ENCODE assay signal across 14 cellular contexts in genomic region chr1:101995984-101996731, GRCh38. TPM values are rescaled to one million over a fixed set of nuclear protein-coding genes. Genes with fewer than 3 reads are reported as not detected.
DNase-seq lines count a peak whose midpoint lies in the region; ATAC-seq, FAIRE-seq and TF ChIP-seq lines count a peak whose summit lies in the region.
"Had no signal": no experiment of that assay in that cellular context is flagged by ENCODE, and none has a peak within 500 bp of the region (broad histone marks: within the 10 kb centered on the region; RNA-seq: fewer than 3 reads in every experiment).

No MANE protein-coding gene starts in this region.

- peak overlapping the region; percentile 85 for H2AFZ ChIP-seq in neuronal stem cell (ENCODE audit: low read length)

- peaks cover 0 to 36% (median 0%) of the 10 kb centered on the region in 45 donors for H3K27me3 ChIP-seq in dorsolateral prefrontal cortex
- no peaks in the 10 kb centered on the region for H3K27me3 ChIP-seq in neuronal stem cell (ENCODE audit: control insufficient read depth in 3 of 3, insufficient read depth in 3 of 3, low read depth in 1 of 3, low read length in 3 of 3)

- DNase-seq in GM12891 (ENCODE audit: insufficient read length, low spot score) (no peak), NCI-H345 treated with DMSO at 0.1 percent for 48 hours (lab: John Stamatoyannopoulos, UW; ENCODE audit: unreplicated experiment) (peak; percentile 71), dorsolateral prefrontal cortex (peak in 5 of 10 donors; percentile 7 to 66 (median 40)), neuronal stem cell (ENCODE audit: low spot score) (no peak), AG20443 (ENCODE audit: low spot score) (no peak), NAMALWA (ENCODE audit: low spot score) (no peak)
- no peak for DNase-seq in stimulated activated effector memory CD8-positive, alpha-beta T cell treated with anti-CD3 and anti-CD28 coated beads, Interleukin-12 subunit alpha, Interleukin-12 subunit beta, amount 100 ng/mL, for 72 hours (ENCODE audit: low spot score in 2 of 2)
- DNase-seq: amniotic stem cell; CD8-positive, alpha-beta memory T cell had no signal

- no peaks in the 10 kb centered on the region for H3K4me1 ChIP-seq in neuronal stem cell (ENCODE audit: control insufficient read depth in 2 of 2, insufficient read depth in 1 of 2, low read depth in 1 of 2, low read length in 2 of 2)

- no peaks in the 10 kb centered on the region for H3K36me3 ChIP-seq in neuronal stem cell (replicated peaks in 1 of 2; ENCODE audit: control insufficient read depth in 2 of 2, insufficient read depth in 2 of 2, low read length in 2 of 2)

- H2BK15ac ChIP-seq in neuronal stem cell (ENCODE audit: low read length): no peak overlapping the region

- H4K8ac ChIP-seq in neuronal stem cell (ENCODE audit: low read depth, low read length): no peak overlapping the region

- H3K4me3 Mint-ChIP-seq in stimulated activated effector memory CD8-positive, alpha-beta T cell treated with anti-CD3 and anti-CD28 coated beads, Interleukin-12 subunit alpha, Interleukin-12 subunit beta, amount 100 ng/mL, for 72 hours: no peak overlapping the region
- H3K4me3 Mint-ChIP-seq: CD8-positive, alpha-beta memory T cell had no signal

- WGBS in neuronal stem cell (ENCODE audit: extremely low coverage in 2 of 2, insufficient read length in 2 of 2, insufficient replicate concordance in 1 of 2), 2 donors: no CpG with 5 or more reads among the region's 20 CpGs

- peaks cover 2% of the 10 kb centered on the region for H3K9me3 Mint-ChIP-seq in stimulated activated effector memory CD8-positive, alpha-beta T cell treated with anti-CD3 and anti-CD28 coated beads, Interleukin-12 subunit alpha, Interleukin-12 subunit beta, amount 100 ng/mL, for 72 hours

- H2BK5ac ChIP-seq in neuronal stem cell (ENCODE audit: low read length): no peak overlapping the region

- H3K14ac ChIP-seq in neuronal stem cell (ENCODE audit: low read length): no peak overlapping the region

- H2AK5ac ChIP-seq in neuronal stem cell (ENCODE audit: low read depth, low read length): no peak overlapping the region

- no peak overlapping the region for H4K91ac ChIP-seq in neuronal stem cell (ENCODE audit: low read depth, low read length, poor library complexity)

- no peak for FAIRE-seq in GM12891 (lab: Jason Lieb, UNC)
- FAIRE-seq: endothelial cell of umbilical vein had no signal

- intact Hi-C loops in dorsolateral prefrontal cortex (cut with DNase I): no loop called here

- no peak overlapping the region for H3K18ac ChIP-seq in neuronal stem cell (ENCODE audit: low read length)

- no peaks in the 10 kb centered on the region for H3K79me1 ChIP-seq in neuronal stem cell (ENCODE audit: low read depth, low read length)

- no peak for TF ChIP-seq CTCF in dorsolateral prefrontal cortex (IDR thresholded peaks at IDR 0.05 in 54 of 56, conservative IDR thresholded peaks at IDR 0.05 in 2 of 56; ENCODE audit: low read depth in 1 of 56, partially characterized antibody in 56 of 56)

- H3K4me1 Mint-ChIP-seq in stimulated activated effector memory CD8-positive, alpha-beta T cell treated with anti-CD3 and anti-CD28 coated beads, Interleukin-12 subunit alpha, Interleukin-12 subunit beta, amount 100 ng/mL, for 72 hours: no peaks in the 10 kb centered on the region

- H3K27ac ChIP-seq in dorsolateral prefrontal cortex (peak overlapping the region in 58 of 59 donors; percentile 0 to 93 (median 76)), neuronal stem cell (replicated peaks; ENCODE audit: low read length) (no peak overlapping the region)
- H3K27ac ChIP-seq: skin epidermis, VCaP had no signal

- no peaks in the 10 kb centered on the region for H3K36me3 Mint-ChIP-seq in stimulated activated effector memory CD8-positive, alpha-beta T cell treated with anti-CD3 and anti-CD28 coated beads, Interleukin-12 subunit alpha, Interleukin-12 subunit beta, amount 100 ng/mL, for 72 hours
- H3K36me3 Mint-ChIP-seq: CD8-positive, alpha-beta memory T cell had no signal

- peak overlapping the region in 58 of 59 donors; percentile 12 to 73 (median 51) for H3K4me3 ChIP-seq in dorsolateral prefrontal cortex
- H3K4me3 ChIP-seq in neuronal stem cell (ENCODE audit: low read length in 2 of 2): peak overlapping the region; percentile 49 to 81
- H3K4me3 ChIP-seq: skin epidermis had no signal

- no peak for TF ChIP-seq POLR2A in GM12891 (IDR thresholded peaks at IDR 0.05; ENCODE audit: low read depth, low read length)

- no peaks in the 10 kb centered on the region for H3K9me3 ChIP-seq in neuronal stem cell (replicated peaks in 1 of 2; ENCODE audit: control insufficient read depth in 2 of 2, insufficient read depth in 1 of 2, low read depth in 1 of 2, low read length in 2 of 2)

- no peak overlapping the region for H3K23ac ChIP-seq in neuronal stem cell (ENCODE audit: low read depth, low read length, poor library complexity)

- no peak overlapping the region for H3K27ac Mint-ChIP-seq in stimulated activated effector memory CD8-positive, alpha-beta T cell treated with anti-CD3 and anti-CD28 coated beads, Interleukin-12 subunit alpha, Interleukin-12 subunit beta, amount 100 ng/mL, for 72 hours
- H3K27ac Mint-ChIP-seq: CD8-positive, alpha-beta memory T cell had no signal

- no peak overlapping the region for H2BK12ac ChIP-seq in neuronal stem cell (ENCODE audit: low read length)

- H2BK120ac ChIP-seq in neuronal stem cell (ENCODE audit: low read depth, low read length): no peak overlapping the region

- no peak for ATAC-seq in stimulated activated effector memory CD8-positive, alpha-beta T cell treated with anti-CD3 and anti-CD28 coated beads, Interleukin-12 subunit alpha, Interleukin-12 subunit beta, amount 100 ng/mL, for 72 hours
- ATAC-seq in HG03354 (IDR thresholded peaks at IDR 0.05; ENCODE audit: poor library complexity, severe bottlenecking, unreplicated experiment): no peak

- peak overlapping the region; percentile 69 for H3K4me2 ChIP-seq in neuronal stem cell (ENCODE audit: insufficient read depth, low read length, poor library complexity, severe bottlenecking)

- no peak overlapping the region for H3K9ac ChIP-seq in neuronal stem cell (ENCODE audit: low read depth, low read length, poor library complexity)

- H3K4ac ChIP-seq in neuronal stem cell (ENCODE audit: low read length): no peak overlapping the region

TF ChIP-seq in GM12891, 5 proteins besides CTCF, POLR2A, EP300 and RAD21:
- TF ChIP-seq SPI1 (IDR thresholded peaks at IDR 0.05; ENCODE audit: low read depth, low read length): peak; percentile 63
- TF ChIP-seq POLR2AphosphoS5 (IDR thresholded peaks at IDR 0.05; ENCODE audit: low read depth, low read length): no peak
TF ChIP-seq in GM12891: peak in this region for 1.

RNA-seq across cellular contexts. Expression of gene OLFM3, which starts 0.6 kb away (rescaled TPM):
- not detected for polyA plus RNA-seq in GM12891 (2012; ENCODE audit: low read depth, missing spikeins)
- total RNA-seq in dorsolateral prefrontal cortex: 100 to 1,000 TPM in 1 of 120 experiments, 10 to 100 TPM in 119; 14.8 to 101 (median 53.5) TPM
- polyA plus RNA-seq in neuronal stem cell (2013, experiment 1 of 2): 1.2 TPM
- 1.3 TPM for polyA plus RNA-seq in neuronal stem cell (2013, experiment 2 of 2)
- total RNA-seq: CD8-positive, alpha-beta memory T cell; endothelial cell of umbilical vein; RPMI7951 had no signal
- polyA plus RNA-seq: CD8-positive, alpha-beta memory T cell; endothelial cell of umbilical vein had no signal
